28 cellular contexts compared by ENCODE assay signal in the genomic region with DNA sequence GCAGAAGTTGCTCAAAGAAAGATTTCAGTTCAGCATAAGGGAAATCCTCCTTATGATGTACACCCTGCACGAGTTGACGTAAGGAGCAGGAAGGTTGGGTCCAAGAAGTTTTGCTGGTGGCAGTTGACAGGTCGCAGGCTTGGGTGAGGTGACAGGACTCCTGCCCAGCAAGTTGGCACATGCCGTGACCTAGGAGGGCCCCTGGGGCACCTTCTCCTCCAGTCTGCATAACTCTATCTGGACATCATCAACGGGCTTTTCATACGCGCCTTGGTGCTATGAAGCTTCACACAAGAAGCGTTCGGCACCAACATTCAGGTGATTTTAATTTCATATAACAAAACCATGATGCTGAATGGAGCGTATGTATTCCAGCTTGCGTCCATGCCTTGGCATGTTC.
"Had no signal": no experiment of that assay in that cellular context is flagged by ENCODE, and none has a peak within 500 bp of the region (broad histone marks: within the 10 kb centered on the region; RNA-seq: fewer than 3 reads in every experiment).

No MANE protein-coding gene starts in this region.

- ATAC-seq: esophagus mucosa, gastrocnemius medialis, heart right ventricle, left colon, left lung, left ventricle myocardium superior, lower lobe of right lung, mucosa of descending colon had no signal

- H3K36me3 Mint-ChIP-seq: mesothelial cell of epicardium had no signal

- H3K9me3 ChIP-seq: colonic mucosa, esophagus squamous epithelium, gastrocnemius medialis, heart right ventricle, left lung, lower lobe of right lung, mucosa of descending colon had no signal

- H3K27me3 ChIP-seq: colonic mucosa, gastrocnemius medialis, heart right ventricle, left lung had no signal

- H3K9me3 Mint-ChIP-seq: dendritic cell treated with granulocyte-macrophage colony-stimulating factor and Interleukin-4, amounts not matched to agents 40 ng/mL and 50 ng/mL, for 4 days had no signal

- H3K27me3 Mint-ChIP-seq: dendritic cell treated with granulocyte-macrophage colony-stimulating factor and Interleukin-4, amounts not matched to agents 40 ng/mL and 50 ng/mL, for 4 days had no signal

- DNase-seq: cerebellar nuclear complex; colonic mucosa; cortex of kidney; effector CD4-positive, alpha-beta T cell; effector memory CD4-positive, alpha-beta T cell; erythroblast; esophagus squamous epithelium; foreskin fibroblast; foreskin melanocyte; gastrocnemius medialis; glutamatergic neuron; head of caudate nucleus; heart right ventricle; hippocampal formation; kidney; kidney glomerular epithelial cell; left colon; left lung; left ventricle myocardium superior; lower lobe of right lung; mesenchymal stem cell; mucosa of descending colon had no signal

- H3K27ac ChIP-seq: colonic mucosa, epithelial cell of prostate, esophagus squamous epithelium, gastrocnemius medialis, heart right ventricle, left lung, lower lobe of right lung had no signal

- H3K36me3 ChIP-seq: colonic mucosa, esophagus squamous epithelium, gastrocnemius medialis, heart right ventricle, left lung, lower lobe of right lung had no signal

- H3K4me3 Mint-ChIP-seq: dendritic cell treated with granulocyte-macrophage colony-stimulating factor and Interleukin-4, amounts not matched to agents 40 ng/mL and 50 ng/mL, for 4 days; mesothelial cell of epicardium had no signal

- H3K4me1 ChIP-seq: colonic mucosa, esophagus squamous epithelium, gastrocnemius medialis, heart right ventricle, left lung, lower lobe of right lung had no signal

- H3K27ac Mint-ChIP-seq: dendritic cell treated with granulocyte-macrophage colony-stimulating factor and Interleukin-4, amounts not matched to agents 40 ng/mL and 50 ng/mL, for 4 days; mesothelial cell of epicardium had no signal

- FAIRE-seq: endometrium, islet of Langerhans, kidney had no signal

- H3K4me3 ChIP-seq: colonic mucosa, esophagus squamous epithelium, gastrocnemius medialis, heart right ventricle, left lung, lower lobe of right lung, mucosa of descending colon had no signal
